In the genomic region with DNA sequence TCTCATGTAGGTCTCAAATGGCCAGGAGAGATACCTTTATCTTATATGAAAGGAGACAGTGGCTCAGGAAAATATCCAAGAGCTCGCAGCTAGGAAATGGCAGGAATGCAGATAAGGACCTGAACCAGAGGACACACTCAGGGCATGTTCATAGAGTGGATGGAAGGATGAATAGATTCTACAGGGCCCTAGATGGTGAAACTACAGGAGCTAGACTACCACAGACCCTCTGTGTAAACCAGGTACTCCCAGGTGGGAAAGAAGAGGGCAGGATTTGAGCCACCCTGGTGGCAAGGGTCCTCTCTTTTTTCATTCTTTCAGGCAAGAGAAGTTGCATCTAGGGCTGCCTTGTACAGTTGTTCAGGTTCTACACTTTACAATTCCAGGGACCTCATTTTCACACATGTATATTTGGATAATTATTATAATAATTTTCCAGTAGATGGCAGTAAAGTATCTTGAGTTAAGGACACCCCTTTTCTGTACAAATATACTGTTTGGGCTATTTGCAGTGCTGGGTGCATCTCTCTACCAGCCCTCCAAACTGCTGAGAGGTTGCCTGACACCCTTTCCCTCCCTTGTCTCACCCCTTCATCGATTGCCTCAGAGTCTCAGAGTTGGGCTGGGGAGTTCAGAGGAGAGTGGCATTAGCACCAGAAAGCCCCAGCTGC, we compare ENCODE assay signal across 9 cellular contexts. TPM values are rescaled to one million over a fixed set of nuclear protein-coding genes. Genes with fewer than 3 reads are reported as not detected.
A peak's percentile ranks its signal among the peaks of the same experiment; 100 is the strongest.
DNase-seq lines count a peak whose midpoint lies in the region; ATAC-seq, FAIRE-seq and TF ChIP-seq lines count a peak whose summit lies in the region.
"Had no signal": no experiment of that assay in that cellular context is flagged by ENCODE, and none has a peak within 500 bp of the region (broad histone marks: within the 10 kb centered on the region; RNA-seq: fewer than 3 reads in every experiment).

No MANE protein-coding gene starts in this region.

- in situ Hi-C loops in HepG2 (cut with HindIII; ENCODE audit: extremely low pct_ligation_motif_present, low pct_unique_long_range_greater_than_20kb) = no loop called here

- H3K27me3 Mint-ChIP-seq in activated T-helper 17 cell treated with anti-CD3 and anti-CD28 coated beads, Interleukin-2, amount 50 U/mL, for 72 hours = peaks cover 32% of the 10 kb centered on the region

- no peaks in the 10 kb centered on the region for H3K4me1 ChIP-seq in HepG2 (ENCODE audit: insufficient read depth, low read length)

- CTCF ChIA-PET in HepG2 (lab: Yijun Ruan, JAX; ENCODE audit: low intra/inter-chr PET ratio, low total read pairs) = interaction anchor here (0.6 to 1.9 kb wide), 3 partner anchors 12 to 161 kb away, joined by 3 to 8 read pairs (median 6); no protein-coding TSS in a partner anchor

- H3K9me3 ChIP-seq in HepG2 (ENCODE audit: low read length) = no peaks in the 10 kb centered on the region

- no peak for TF ChIP-seq POLR2A in HepG2 (IDR thresholded peaks at IDR 0.05; ENCODE audit: insufficient read depth in 1 of 2, low read depth in 2 of 2, low read length in 2 of 2)

- TF ChIP-seq CTCF in GM12873 (IDR thresholded peaks at IDR 0.05; ENCODE audit: insufficient read depth, low read depth, low read length, missing control alignments) (peak; percentile 21), HepG2 (CRISPR knock-in tag; IDR thresholded peaks at IDR 0.05) (peak; percentile 43)

- intact Hi-C loops in HepG2 (cut with micrococcal nuclease; ENCODE audit: unreplicated experiment) = loop anchor here (1.0 to 10.0 kb wide), 3 partner anchors 61 to 403 kb away; no protein-coding TSS in a partner anchor

- no peaks in the 10 kb centered on the region for H3K36me3 ChIP-seq in HepG2 (replicated peaks in 1 of 2; ENCODE audit: control insufficient read depth in 1 of 2, insufficient read depth in 2 of 2, low read length in 2 of 2)

- H3K27ac ChIP-seq in HepG2 (ENCODE audit: extremely low read length, insufficient read depth, low read length) = no peak overlapping the region

- no peak for TF ChIP-seq EP300 in HepG2 (IDR thresholded peaks at IDR 0.05; ENCODE audit: low read depth in 2 of 2, low read length in 2 of 2)
- TF ChIP-seq EP300 in HepG2 (CRISPR knock-in tag; IDR thresholded peaks at IDR 0.05; ENCODE audit: borderline replicate concordance) = no peak

- no peak overlapping the region for H3K4me3 Mint-ChIP-seq in activated T-helper 17 cell treated with anti-CD3 and anti-CD28 coated beads, Interleukin-2, amount 50 U/mL, for 72 hours

- H3K9ac ChIP-seq in HepG2 (ENCODE audit: insufficient read depth, low read depth, low read length) = no peak overlapping the region

- no peak overlapping the region for H2AFZ ChIP-seq in HepG2 (ENCODE audit: low read length)

- POLR2A ChIA-PET in HepG2 (lab: Yijun Ruan, JAX) = no interaction called here

- 0% methylated on average over 2 of the region's 2 CpGs for WGBS in HepG2 (ENCODE audit: low lambda C conversion rate)

- no peaks in the 10 kb centered on the region for H3K79me2 ChIP-seq in HepG2 (ENCODE audit: insufficient read depth, low read length)

- no peak overlapping the region for H3K4me3 ChIP-seq in HepG2 (replicated peaks in 1 of 3; ENCODE audit: insufficient read depth in 1 of 3, low read depth in 2 of 3, low read length in 3 of 3)

- H3K36me3 Mint-ChIP-seq in activated T-helper 17 cell treated with anti-CD3 and anti-CD28 coated beads, Interleukin-2, amount 50 U/mL, for 72 hours (ENCODE audit: low read depth) = no peaks in the 10 kb centered on the region

- H3K4me2 ChIP-seq in HepG2 (ENCODE audit: low read depth, low read length) = no peak overlapping the region

- peak; percentile 46 for ATAC-seq in activated T-helper 17 cell treated with anti-CD3 and anti-CD28 coated beads, Interleukin-2, amount 50 U/mL, for 72 hours (replicated peaks)
- ATAC-seq in HepG2 (peak; percentile 67), HG03378 (IDR thresholded peaks at IDR 0.05; ENCODE audit: unreplicated experiment) (no peak), HG02678 (IDR thresholded peaks at IDR 0.05; ENCODE audit: unreplicated experiment) (no peak)

- H3K27me3 ChIP-seq in HepG2 (ENCODE audit: control insufficient read depth in 1 of 2, insufficient read depth in 2 of 2, low read length in 2 of 2) = peaks cover 0 to 11% of the 10 kb centered on the region in 2 experiments; a peak in 3 of 5 replicates

- H3K9me3 Mint-ChIP-seq in activated T-helper 17 cell treated with anti-CD3 and anti-CD28 coated beads, Interleukin-2, amount 50 U/mL, for 72 hours = no peaks in the 10 kb centered on the region

- no peak for FAIRE-seq in HepG2 (lab: Jason Lieb, UNC)

- DNase-seq in NCI-H1694 treated with DMSO at 0.1 percent for 48 hours (lab: John Stamatoyannopoulos, UW) = peak; percentile 97
- no peak for DNase-seq in HepG2 (ENCODE audit: low spot score)
- DNase-seq in T-helper 1 cell = no peak

- BruUV-seq in HepG2 (replicated peaks; lab: Mats Ljungman, UMichigan) = no TSS peak

- no peak overlapping the region for H3K27ac Mint-ChIP-seq in activated T-helper 17 cell treated with anti-CD3 and anti-CD28 coated beads, Interleukin-2, amount 50 U/mL, for 72 hours

- TF ChIP-seq RAD21 in HepG2 (CRISPR knock-in tag; IDR thresholded peaks at IDR 0.05) = no peak

- no peaks in the 10 kb centered on the region for H3K4me1 Mint-ChIP-seq in activated T-helper 17 cell treated with anti-CD3 and anti-CD28 coated beads, Interleukin-2, amount 50 U/mL, for 72 hours

- H4K20me1 ChIP-seq in HepG2 (ENCODE audit: insufficient read depth, low read length) = no peaks in the 10 kb centered on the region

RNA-seq across cellular contexts. Expression of a gene that starts 10.5 kb away (rescaled TPM):
- total RNA-seq in activated T-helper 17 cell treated with anti-CD3 and anti-CD28 coated beads, Interleukin-2, amount 50 U/mL, for 72 hours = not detected
- total RNA-seq in HepG2 (2016; rRNA removed; fragmentation: Illumina TruSeq; extraction: Trizol) = not detected in 2 replicates
- total RNA-seq in HepG2 (2016; cell fraction: cytosol; rRNA removed; fragmentation: Illumina TruSeq; extraction: Trizol; ENCODE audit: low read depth) = not detected in 2 replicates
- not detected in 2 replicates for total RNA-seq in HepG2 (2016; cell fraction: insoluble cytoplasmic fraction; rRNA removed; fragmentation: Illumina TruSeq; extraction: Trizol)
- total RNA-seq in HepG2 (2016; cell fraction: membrane; rRNA removed; fragmentation: Illumina TruSeq; extraction: Trizol) = not detected in 2 replicates
- total RNA-seq in HepG2 (2016; cell fraction: nucleus; rRNA removed; fragmentation: Illumina TruSeq; extraction: Trizol) = not detected in 2 replicates
- not detected in 2 replicates for polyA plus RNA-seq in HepG2 (2011; rRNA removed)
- not detected in 2 replicates for polyA plus RNA-seq in HepG2 (2011; cell fraction: cytosol; rRNA removed)
- polyA plus RNA-seq in HepG2 (2011; cell fraction: nucleus; rRNA removed) = not detected in 2 replicates
- polyA plus RNA-seq in HepG2 (2012) = 0.04 TPM in 1 of 2 replicates, not detected in the other
- not detected in 2 replicates for polyA plus RNA-seq in HepG2 (2016; cell fraction: cytosol; fragmentation: Illumina TruSeq; extraction: Trizol; ENCODE audit: low read depth)
- not detected in 2 replicates for polyA plus RNA-seq in HepG2 (2016; cell fraction: insoluble cytoplasmic fraction; fragmentation: Illumina TruSeq; extraction: Trizol; ENCODE audit: low read depth)
- not detected in 2 replicates for polyA plus RNA-seq in HepG2 (2016; cell fraction: membrane; fragmentation: Illumina TruSeq; extraction: Trizol; ENCODE audit: low read depth)
- polyA plus RNA-seq in HepG2 (2016; cell fraction: nucleus; fragmentation: Illumina TruSeq; extraction: Trizol; ENCODE audit: insufficient read depth, low read depth) = not detected in 2 replicates
- polyA minus RNA-seq in HepG2 (2011; rRNA and poly(A)+ RNA removed; ENCODE audit: low replicate concordance) = not detected in 2 replicates
- not detected in 2 replicates for polyA minus RNA-seq in HepG2 (2011; cell fraction: cytosol; rRNA and poly(A)+ RNA removed)
- not detected in 2 replicates for polyA minus RNA-seq in HepG2 (2011; cell fraction: nucleus; rRNA and poly(A)+ RNA removed)
- total RNA-seq: glomerular endothelial cell, NCI-H460 had no signal

RNA-seq across cellular contexts. Expression of a gene that starts 29.5 kb away (rescaled TPM):
- under 1 TPM; 0.04 to 0.64 TPM for total RNA-seq in activated T-helper 17 cell treated with anti-CD3 and anti-CD28 coated beads, Interleukin-2, amount 50 U/mL, for 72 hours
- total RNA-seq in HepG2 (2016; rRNA removed; fragmentation: Illumina TruSeq; extraction: Trizol) = 0.08 and 0.27 TPM in 2 replicates
- total RNA-seq in HepG2 (2016; cell fraction: cytosol; rRNA removed; fragmentation: Illumina TruSeq; extraction: Trizol; ENCODE audit: low read depth) = 1.1 TPM in 1 of 2 replicates, not detected in the other
- total RNA-seq in HepG2 (2016; cell fraction: insoluble cytoplasmic fraction; rRNA removed; fragmentation: Illumina TruSeq; extraction: Trizol) = 0.19 TPM in 1 of 2 replicates, not detected in the other
- 1.3 TPM in 1 of 2 replicates, not detected in the other for total RNA-seq in HepG2 (2016; cell fraction: membrane; rRNA removed; fragmentation: Illumina TruSeq; extraction: Trizol)
- total RNA-seq in HepG2 (2016; cell fraction: nucleus; rRNA removed; fragmentation: Illumina TruSeq; extraction: Trizol) = 1.0 TPM in 1 of 2 replicates, not detected in the other
- 0.17 and 0.59 TPM in 2 replicates for polyA plus RNA-seq in HepG2 (2011; rRNA removed)
- polyA plus RNA-seq in HepG2 (2011; cell fraction: cytosol; rRNA removed) = 0.18 and 0.24 TPM in 2 replicates
- 0.90 and 1.1 TPM in 2 replicates for polyA plus RNA-seq in HepG2 (2011; cell fraction: nucleus; rRNA removed)
- polyA plus RNA-seq in HepG2 (2012) = 0.52 and 0.55 TPM in 2 replicates
- 0.12 and 0.34 TPM in 2 replicates for polyA plus RNA-seq in HepG2 (2016; cell fraction: cytosol; fragmentation: Illumina TruSeq; extraction: Trizol; ENCODE audit: low read depth)
- polyA plus RNA-seq in HepG2 (2016; cell fraction: insoluble cytoplasmic fraction; fragmentation: Illumina TruSeq; extraction: Trizol; ENCODE audit: low read depth) = not detected in 2 replicates
- polyA plus RNA-seq in HepG2 (2016; cell fraction: membrane; fragmentation: Illumina TruSeq; extraction: Trizol; ENCODE audit: low read depth) = not detected in 2 replicates
- 0.49 TPM in 1 of 2 replicates, not detected in the other for polyA plus RNA-seq in HepG2 (2016; cell fraction: nucleus; fragmentation: Illumina TruSeq; extraction: Trizol; ENCODE audit: insufficient read depth, low read depth)
- 0.28 TPM in 1 of 2 replicates, not detected in the other for polyA minus RNA-seq in HepG2 (2011; rRNA and poly(A)+ RNA removed; ENCODE audit: low replicate concordance)
- 1.8 TPM in 1 of 2 replicates, not detected in the other for polyA minus RNA-seq in HepG2 (2011; cell fraction: cytosol; rRNA and poly(A)+ RNA removed)
- polyA minus RNA-seq in HepG2 (2011; cell fraction: nucleus; rRNA and poly(A)+ RNA removed) = 0.26 and 0.37 TPM in 2 replicates
- total RNA-seq: NCI-H460 had no signal

RNA-seq across cellular contexts. Expression of a gene that starts 54.0 kb away (rescaled TPM):
- 10 to 100 TPM in 1 of 2 donors, 1 to 10 TPM in 1; 8.5 to 11.8 TPM for total RNA-seq in activated T-helper 17 cell treated with anti-CD3 and anti-CD28 coated beads, Interleukin-2, amount 50 U/mL, for 72 hours
- 13.9 and 18.4 TPM in 2 replicates for total RNA-seq in HepG2 (2016; rRNA removed; fragmentation: Illumina TruSeq; extraction: Trizol)
- 1.6 and 1.7 TPM in 2 replicates for total RNA-seq in HepG2 (2016; cell fraction: cytosol; rRNA removed; fragmentation: Illumina TruSeq; extraction: Trizol; ENCODE audit: low read depth)
- 12.8 and 18.2 TPM in 2 replicates for total RNA-seq in HepG2 (2016; cell fraction: insoluble cytoplasmic fraction; rRNA removed; fragmentation: Illumina TruSeq; extraction: Trizol)
- 9.4 and 10.0 TPM in 2 replicates for total RNA-seq in HepG2 (2016; cell fraction: membrane; rRNA removed; fragmentation: Illumina TruSeq; extraction: Trizol)
- 8.0 and 10.3 TPM in 2 replicates for total RNA-seq in HepG2 (2016; cell fraction: nucleus; rRNA removed; fragmentation: Illumina TruSeq; extraction: Trizol)
- 6.0 and 7.6 TPM in 2 replicates for polyA plus RNA-seq in HepG2 (2011; rRNA removed)
- polyA plus RNA-seq in HepG2 (2011; cell fraction: cytosol; rRNA removed) = 4.8 and 5.6 TPM in 2 replicates
- polyA plus RNA-seq in HepG2 (2011; cell fraction: nucleus; rRNA removed) = 3.6 and 4.9 TPM in 2 replicates
- polyA plus RNA-seq in HepG2 (2012) = 4.0 and 4.3 TPM in 2 replicates
- 0.84 and 0.93 TPM in 2 replicates for polyA plus RNA-seq in HepG2 (2016; cell fraction: cytosol; fragmentation: Illumina TruSeq; extraction: Trizol; ENCODE audit: low read depth)
- polyA plus RNA-seq in HepG2 (2016; cell fraction: insoluble cytoplasmic fraction; fragmentation: Illumina TruSeq; extraction: Trizol; ENCODE audit: low read depth) = 12.4 and 12.8 TPM in 2 replicates
- 3.3 and 4.4 TPM in 2 replicates for polyA plus RNA-seq in HepG2 (2016; cell fraction: membrane; fragmentation: Illumina TruSeq; extraction: Trizol; ENCODE audit: low read depth)
- polyA plus RNA-seq in HepG2 (2016; cell fraction: nucleus; fragmentation: Illumina TruSeq; extraction: Trizol; ENCODE audit: insufficient read depth, low read depth) = 10.3 and 11.4 TPM in 2 replicates
- 11.9 and 19.0 TPM in 2 replicates for polyA minus RNA-seq in HepG2 (2011; rRNA and poly(A)+ RNA removed; ENCODE audit: low replicate concordance)
- 6.0 and 6.7 TPM in 2 replicates for polyA minus RNA-seq in HepG2 (2011; cell fraction: cytosol; rRNA and poly(A)+ RNA removed)
- polyA minus RNA-seq in HepG2 (2011; cell fraction: nucleus; rRNA and poly(A)+ RNA removed) = 5.9 and 7.2 TPM in 2 replicates

Comparison
In these comparisons a context has a peak if more than half of its experiments do, and no peak if none do; other contexts are left out.
1. ATAC-seq: peak in activated T-helper 17 cell treated with anti-CD3 and anti-CD28 coated beads, Interleukin-2, amount 50 U/mL, for 72 hours (single experiment) and HepG2 (single experiment); none in HG03378 (single experiment) and HG02678 (single experiment).